In the genomic region with DNA sequence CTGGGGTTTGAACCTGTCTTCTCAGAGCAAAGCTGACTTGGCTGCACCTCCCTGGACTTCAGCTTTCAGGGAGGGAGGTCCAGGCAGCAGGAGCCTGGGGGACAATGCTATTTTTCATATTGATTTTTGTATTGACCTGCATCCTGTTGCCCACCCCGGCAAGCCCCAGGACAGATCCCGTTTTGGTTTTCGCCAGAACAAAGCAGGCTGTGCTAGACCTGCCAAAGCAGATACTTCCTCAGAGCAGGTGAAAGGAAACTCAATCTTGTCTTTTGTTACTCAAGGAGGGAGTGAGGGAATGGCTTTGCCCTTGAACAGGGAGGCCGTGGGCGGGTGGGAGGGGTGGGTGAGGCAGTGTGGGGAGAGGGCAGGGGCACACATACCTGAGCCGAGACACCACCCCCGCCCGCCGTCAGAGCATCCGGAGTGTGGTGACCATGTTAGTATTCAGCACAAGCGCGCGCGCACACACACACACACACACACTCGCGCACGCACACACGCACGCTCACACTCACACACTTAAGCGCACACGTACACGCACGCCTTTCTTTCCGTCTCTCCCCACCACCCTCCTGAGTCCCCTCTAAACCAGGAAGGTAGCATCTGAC, we compare ENCODE assay signal across 1 cellular context.
TF ChIP-seq lines count a peak whose summit lies in the region.

No MANE protein-coding gene starts in this region.

TF ChIP-seq in GM23338, 12 proteins besides CTCF, POLR2A, EP300 and RAD21 (continued from another document):
- TF ChIP-seq, protein P1, sequence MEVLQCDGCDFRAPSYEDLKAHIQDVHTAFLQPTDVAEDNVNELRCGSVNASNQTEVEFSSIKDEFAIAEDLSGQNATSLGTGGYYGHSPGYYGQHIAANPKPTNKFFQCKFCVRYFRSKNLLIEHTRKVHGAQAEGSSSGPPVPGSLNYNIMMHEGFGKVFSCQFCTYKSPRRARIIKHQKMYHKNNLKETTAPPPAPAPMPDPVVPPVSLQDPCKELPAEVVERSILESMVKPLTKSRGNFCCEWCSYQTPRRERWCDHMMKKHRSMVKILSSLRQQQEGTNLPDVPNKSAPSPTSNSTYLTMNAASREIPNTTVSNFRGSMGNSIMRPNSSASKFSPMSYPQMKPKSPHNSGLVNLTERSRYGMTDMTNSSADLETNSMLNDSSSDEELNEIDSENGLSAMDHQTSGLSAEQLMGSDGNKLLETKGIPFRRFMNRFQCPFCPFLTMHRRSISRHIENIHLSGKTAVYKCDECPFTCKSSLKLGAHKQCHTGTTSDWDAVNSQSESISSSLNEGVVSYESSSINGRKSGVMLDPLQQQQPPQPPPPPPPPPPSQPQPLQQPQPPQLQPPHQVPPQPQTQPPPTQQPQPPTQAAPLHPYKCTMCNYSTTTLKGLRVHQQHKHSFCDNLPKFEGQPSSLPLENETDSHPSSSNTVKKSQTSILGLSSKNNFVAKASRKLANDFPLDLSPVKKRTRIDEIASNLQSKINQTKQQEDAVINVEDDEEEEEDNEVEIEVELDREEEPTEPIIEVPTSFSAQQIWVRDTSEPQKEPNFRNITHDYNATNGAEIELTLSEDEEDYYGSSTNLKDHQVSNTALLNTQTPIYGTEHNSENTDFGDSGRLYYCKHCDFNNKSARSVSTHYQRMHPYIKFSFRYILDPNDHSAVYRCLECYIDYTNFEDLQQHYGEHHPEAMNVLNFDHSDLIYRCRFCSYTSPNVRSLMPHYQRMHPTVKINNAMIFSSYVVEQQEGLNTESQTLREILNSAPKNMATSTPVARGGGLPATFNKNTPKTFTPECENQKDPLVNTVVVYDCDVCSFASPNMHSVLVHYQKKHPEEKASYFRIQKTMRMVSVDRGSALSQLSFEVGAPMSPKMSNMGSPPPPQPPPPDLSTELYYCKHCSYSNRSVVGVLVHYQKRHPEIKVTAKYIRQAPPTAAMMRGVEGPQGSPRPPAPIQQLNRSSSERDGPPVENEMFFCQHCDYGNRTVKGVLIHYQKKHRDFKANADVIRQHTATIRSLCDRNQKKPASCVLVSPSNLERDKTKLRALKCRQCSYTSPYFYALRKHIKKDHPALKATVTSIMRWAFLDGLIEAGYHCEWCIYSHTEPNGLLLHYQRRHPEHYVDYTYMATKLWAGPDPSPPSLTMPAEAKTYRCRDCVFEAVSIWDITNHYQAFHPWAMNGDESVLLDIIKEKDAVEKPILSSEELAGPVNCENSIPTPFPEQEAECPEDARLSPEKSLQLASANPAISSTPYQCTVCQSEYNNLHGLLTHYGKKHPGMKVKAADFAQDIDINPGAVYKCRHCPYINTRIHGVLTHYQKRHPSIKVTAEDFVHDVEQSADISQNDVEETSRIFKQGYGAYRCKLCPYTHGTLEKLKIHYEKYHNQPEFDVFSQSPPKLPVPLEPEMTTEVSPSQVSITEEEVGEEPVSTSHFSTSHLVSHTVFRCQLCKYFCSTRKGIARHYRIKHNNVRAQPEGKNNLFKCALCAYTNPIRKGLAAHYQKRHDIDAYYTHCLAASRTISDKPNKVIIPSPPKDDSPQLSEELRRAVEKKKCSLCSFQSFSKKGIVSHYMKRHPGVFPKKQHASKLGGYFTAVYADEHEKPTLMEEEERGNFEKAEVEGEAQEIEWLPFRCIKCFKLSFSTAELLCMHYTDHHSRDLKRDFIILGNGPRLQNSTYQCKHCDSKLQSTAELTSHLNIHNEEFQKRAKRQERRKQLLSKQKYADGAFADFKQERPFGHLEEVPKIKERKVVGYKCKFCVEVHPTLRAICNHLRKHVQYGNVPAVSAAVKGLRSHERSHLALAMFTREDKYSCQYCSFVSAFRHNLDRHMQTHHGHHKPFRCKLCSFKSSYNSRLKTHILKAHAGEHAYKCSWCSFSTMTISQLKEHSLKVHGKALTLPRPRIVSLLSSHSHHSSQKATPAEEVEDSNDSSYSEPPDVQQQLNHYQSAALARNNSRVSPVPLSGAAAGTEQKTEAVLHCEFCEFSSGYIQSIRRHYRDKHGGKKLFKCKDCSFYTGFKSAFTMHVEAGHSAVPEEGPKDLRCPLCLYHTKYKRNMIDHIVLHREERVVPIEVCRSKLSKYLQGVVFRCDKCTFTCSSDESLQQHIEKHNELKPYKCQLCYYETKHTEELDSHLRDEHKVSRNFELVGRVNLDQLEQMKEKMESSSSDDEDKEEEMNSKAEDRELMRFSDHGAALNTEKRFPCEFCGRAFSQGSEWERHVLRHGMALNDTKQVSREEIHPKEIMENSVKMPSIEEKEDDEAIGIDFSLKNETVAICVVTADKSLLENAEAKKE (CRISPR knock-in tag; IDR thresholded peaks at IDR 0.05), result no peak
- TF ChIP-seq CREB1 (CRISPR knock-in tag; IDR thresholded peaks at IDR 0.05; ENCODE audit: low read depth) (no peak), ZNF114 (CRISPR knock-in tag; IDR thresholded peaks at IDR 0.05) (no peak), STAT1 (IDR thresholded peaks at IDR 0.05; ENCODE audit: unreplicated experiment) (no peak), ZNF331 (CRISPR knock-in tag; IDR thresholded peaks at IDR 0.05; ENCODE audit: low read depth) (no peak), EZH2 (IDR thresholded peaks at IDR 0.05; ENCODE audit: low read depth, unreplicated experiment) (no peak), JUNB (IDR thresholded peaks at IDR 0.05; ENCODE audit: unreplicated experiment) (no peak), POLR2AphosphoS5 (IDR thresholded peaks at IDR 0.05; ENCODE audit: low read depth) (no peak)
- TF ChIP-seq, protein P2, sequence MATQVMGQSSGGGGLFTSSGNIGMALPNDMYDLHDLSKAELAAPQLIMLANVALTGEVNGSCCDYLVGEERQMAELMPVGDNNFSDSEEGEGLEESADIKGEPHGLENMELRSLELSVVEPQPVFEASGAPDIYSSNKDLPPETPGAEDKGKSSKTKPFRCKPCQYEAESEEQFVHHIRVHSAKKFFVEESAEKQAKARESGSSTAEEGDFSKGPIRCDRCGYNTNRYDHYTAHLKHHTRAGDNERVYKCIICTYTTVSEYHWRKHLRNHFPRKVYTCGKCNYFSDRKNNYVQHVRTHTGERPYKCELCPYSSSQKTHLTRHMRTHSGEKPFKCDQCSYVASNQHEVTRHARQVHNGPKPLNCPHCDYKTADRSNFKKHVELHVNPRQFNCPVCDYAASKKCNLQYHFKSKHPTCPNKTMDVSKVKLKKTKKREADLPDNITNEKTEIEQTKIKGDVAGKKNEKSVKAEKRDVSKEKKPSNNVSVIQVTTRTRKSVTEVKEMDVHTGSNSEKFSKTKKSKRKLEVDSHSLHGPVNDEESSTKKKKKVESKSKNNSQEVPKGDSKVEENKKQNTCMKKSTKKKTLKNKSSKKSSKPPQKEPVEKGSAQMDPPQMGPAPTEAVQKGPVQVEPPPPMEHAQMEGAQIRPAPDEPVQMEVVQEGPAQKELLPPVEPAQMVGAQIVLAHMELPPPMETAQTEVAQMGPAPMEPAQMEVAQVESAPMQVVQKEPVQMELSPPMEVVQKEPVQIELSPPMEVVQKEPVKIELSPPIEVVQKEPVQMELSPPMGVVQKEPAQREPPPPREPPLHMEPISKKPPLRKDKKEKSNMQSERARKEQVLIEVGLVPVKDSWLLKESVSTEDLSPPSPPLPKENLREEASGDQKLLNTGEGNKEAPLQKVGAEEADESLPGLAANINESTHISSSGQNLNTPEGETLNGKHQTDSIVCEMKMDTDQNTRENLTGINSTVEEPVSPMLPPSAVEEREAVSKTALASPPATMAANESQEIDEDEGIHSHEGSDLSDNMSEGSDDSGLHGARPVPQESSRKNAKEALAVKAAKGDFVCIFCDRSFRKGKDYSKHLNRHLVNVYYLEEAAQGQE (IDR thresholded peaks at IDR 0.05; ENCODE audit: unreplicated experiment), result no peak
